ENCODE assay signal across 8 cellular contexts in the genomic region with DNA sequence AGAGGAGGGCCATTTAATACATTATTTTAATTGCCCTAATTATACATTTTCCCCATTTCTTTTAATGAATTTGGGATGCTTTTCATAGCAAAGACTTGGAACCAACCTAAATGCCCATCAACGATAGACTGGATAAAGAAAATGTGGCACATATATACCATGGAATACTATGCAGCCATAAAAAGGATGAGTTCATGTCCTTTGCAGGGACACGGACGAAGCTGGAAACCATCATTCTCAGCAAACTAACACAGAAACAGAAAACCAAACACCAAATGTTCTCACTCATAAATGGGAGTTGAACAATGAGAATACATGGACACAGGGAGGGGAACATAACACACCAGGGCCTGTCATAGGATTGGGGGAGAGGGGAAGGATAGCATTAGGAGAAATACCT.
DNase-seq lines count a peak whose midpoint lies in the region; ATAC-seq and TF ChIP-seq lines count a peak whose summit lies in the region.
"Not testable (repeated sequence)": the region's sequence is repeated elsewhere in the genome, so short reads cannot be mapped to it uniquely, and the experiment has no call there.

No MANE protein-coding gene starts in this region.

- CTCF ChIA-PET in CD8-positive, alpha-beta T cell (lab: Charles Lee), result interaction anchor here (0.7 kb wide), 1 partner anchor 50 kb away, joined by 3 read pairs; no protein-coding TSS in a partner anchor
- CTCF ChIA-PET in HEK293 (lab: Yijun Ruan, JAX); activated CD4-positive, alpha-beta T cell treated with anti-CD3 and anti-CD28 coated beads, Interleukin-2, amount 10 ng/mL, durations not matched to agents 7 days and 5 days (lab: Charles Lee); naive thymus-derived CD4-positive, alpha-beta T cell (lab: Charles Lee): not testable (repeated sequence)

- H3K4me3 ChIP-seq in CD8-positive, alpha-beta T cell (ENCODE audit: low read depth, low read length); HEK293 (ENCODE audit: low read depth, low read length); naive thymus-derived CD4-positive, alpha-beta T cell (ENCODE audit: low read length): not testable (repeated sequence)

- not testable (repeated sequence) for H3K4me1 ChIP-seq in CD8-positive, alpha-beta T cell (ENCODE audit: insufficient read depth, low read length); HEK293 (ENCODE audit: control insufficient read depth, insufficient read depth, low read length); naive thymus-derived CD4-positive, alpha-beta T cell (ENCODE audit: control insufficient read depth in 2 of 2, insufficient read depth in 2 of 2, low read length in 2 of 2)

- not testable (repeated sequence) for H3K27ac ChIP-seq in CD8-positive, alpha-beta T cell (ENCODE audit: low read depth, low read length); HEK293 (ENCODE audit: extremely low read depth, low read depth, low read length); naive thymus-derived CD4-positive, alpha-beta T cell (ENCODE audit: low read depth, low read length)

- not testable (repeated sequence) for H3K9me3 Mint-ChIP-seq in CD8-positive, alpha-beta T cell; activated CD4-positive, alpha-beta T cell treated with anti-CD3 and anti-CD28 coated beads, Interleukin-2, amount 10 ng/mL, durations not matched to agents 7 days and 5 days; activated T-helper 1 cell treated with anti-CD3 and anti-CD28 coated beads, Interleukin-12 subunit alpha, Interleukin-12 subunit beta, Interleukin-2, Interleukin-4 antibody, amounts not matched to agents 30 ng/mL and 10 ng/mL and 1 ng/mL, durations not matched to agents 14 hours and 24 hours and 36 hours; activated naive CD8-positive, alpha-beta T cell (ENCODE audit: low read depth); central memory CD8-positive, alpha-beta T cell; naive thymus-derived CD4-positive, alpha-beta T cell; stimulated activated naive CD8-positive, alpha-beta T cell treated with anti-CD3 and anti-CD28 coated beads, Interleukin-15, Interleukin-2, amounts not matched to agents 100 ng/mL and 50 ng/mL, for 24 hours

- H3K9me3 ChIP-seq in CD8-positive, alpha-beta T cell (ENCODE audit: low read length); HEK293 (ENCODE audit: control insufficient read depth, insufficient read depth, low read depth, low read length); naive thymus-derived CD4-positive, alpha-beta T cell (ENCODE audit: control insufficient read depth in 2 of 3, low read length in 3 of 3): not testable (repeated sequence)

- DNase-seq in CD8-positive, alpha-beta T cell; activated CD4-positive, alpha-beta T cell treated with anti-CD3 and anti-CD28 coated beads, Interleukin-2, amount 10 ng/mL, durations not matched to agents 7 days and 5 days; activated T-helper 1 cell treated with anti-CD3 and anti-CD28 coated beads, Interleukin-12 subunit alpha, Interleukin-12 subunit beta, Interleukin-2, Interleukin-4 antibody, amounts not matched to agents 30 ng/mL and 10 ng/mL and 1 ng/mL, durations not matched to agents 14 hours and 24 hours and 36 hours (ENCODE audit: low spot score); central memory CD8-positive, alpha-beta T cell (ENCODE audit: low spot score in 2 of 2); naive thymus-derived CD4-positive, alpha-beta T cell: not testable (repeated sequence)

- H3K4me3 Mint-ChIP-seq in CD8-positive, alpha-beta T cell, result peak overlapping the region; percentile 58
- peak overlapping the region; percentile 48 for H3K4me3 Mint-ChIP-seq in activated CD4-positive, alpha-beta T cell treated with anti-CD3 and anti-CD28 coated beads, Interleukin-2, amount 10 ng/mL, durations not matched to agents 7 days and 5 days
- H3K4me3 Mint-ChIP-seq in activated T-helper 1 cell treated with anti-CD3 and anti-CD28 coated beads, Interleukin-12 subunit alpha, Interleukin-12 subunit beta, Interleukin-2, Interleukin-4 antibody, amounts not matched to agents 30 ng/mL and 10 ng/mL and 1 ng/mL, durations not matched to agents 14 hours and 24 hours and 36 hours, result peak overlapping the region; percentile 17
- peak overlapping the region; percentile 80 for H3K4me3 Mint-ChIP-seq in activated naive CD8-positive, alpha-beta T cell
- peak overlapping the region; percentile 33 for H3K4me3 Mint-ChIP-seq in central memory CD8-positive, alpha-beta T cell
- H3K4me3 Mint-ChIP-seq in naive thymus-derived CD4-positive, alpha-beta T cell, result peak overlapping the region in 9 of 10 donors; percentile 21 to 81 (median 68)
- H3K4me3 Mint-ChIP-seq in stimulated activated naive CD8-positive, alpha-beta T cell treated with anti-CD3 and anti-CD28 coated beads, Interleukin-15, Interleukin-2, amounts not matched to agents 100 ng/mL and 50 ng/mL, for 24 hours, result peak overlapping the region; percentile 15

- peak overlapping the region; percentile 63 for H3K27ac Mint-ChIP-seq in CD8-positive, alpha-beta T cell
- peak overlapping the region; percentile 48 for H3K27ac Mint-ChIP-seq in activated CD4-positive, alpha-beta T cell treated with anti-CD3 and anti-CD28 coated beads, Interleukin-2, amount 10 ng/mL, durations not matched to agents 7 days and 5 days
- H3K27ac Mint-ChIP-seq in activated T-helper 1 cell treated with anti-CD3 and anti-CD28 coated beads, Interleukin-12 subunit alpha, Interleukin-12 subunit beta, Interleukin-2, Interleukin-4 antibody, amounts not matched to agents 30 ng/mL and 10 ng/mL and 1 ng/mL, durations not matched to agents 14 hours and 24 hours and 36 hours; activated naive CD8-positive, alpha-beta T cell; central memory CD8-positive, alpha-beta T cell (ENCODE audit: low read depth); stimulated activated naive CD8-positive, alpha-beta T cell treated with anti-CD3 and anti-CD28 coated beads, Interleukin-15, Interleukin-2, amounts not matched to agents 100 ng/mL and 50 ng/mL, for 24 hours: not testable (repeated sequence)
- H3K27ac Mint-ChIP-seq in naive thymus-derived CD4-positive, alpha-beta T cell, result peak overlapping the region in 8 of 9 donors; percentile 7 to 92 (median 58)

- not testable (repeated sequence) for ATAC-seq in CD8-positive, alpha-beta T cell; central memory CD8-positive, alpha-beta T cell (replicated peaks; ENCODE audit: extremely low read depth, poor library complexity, severe bottlenecking); naive thymus-derived CD4-positive, alpha-beta T cell

- intact Hi-C loops in CD8-positive, alpha-beta T cell (cut with DNase I, micrococcal nuclease), result loop anchor here in 1 of 2 experiments (5.0 kb wide), 1 partner anchor 316 kb away; a partner anchor contains a TSS
- intact Hi-C loops in activated T-helper 1 cell treated with anti-CD3 and anti-CD28 coated beads, Interleukin-12 subunit alpha, Interleukin-12 subunit beta, Interleukin-2, Interleukin-4 antibody, amounts not matched to agents 30 ng/mL and 10 ng/mL and 1 ng/mL, durations not matched to agents 14 hours and 24 hours and 36 hours (cut with micrococcal nuclease), result not testable (repeated sequence)
- intact Hi-C loops in naive thymus-derived CD4-positive, alpha-beta T cell (cut with micrococcal nuclease), result loop anchor here (1.0 to 10.0 kb wide), 5 partner anchors 96 to 317 kb away; a partner anchor contains a TSS

- not testable (repeated sequence) for H3K36me3 ChIP-seq in CD8-positive, alpha-beta T cell (ENCODE audit: insufficient read depth, low read length); HEK293 (ENCODE audit: control insufficient read depth in 2 of 2, insufficient read depth in 1 of 2, low read length in 2 of 2); naive thymus-derived CD4-positive, alpha-beta T cell (ENCODE audit: control insufficient read depth in 2 of 3, insufficient read depth in 3 of 3, low read length in 3 of 3)

- not testable (repeated sequence) for H3K27me3 ChIP-seq in CD8-positive, alpha-beta T cell (ENCODE audit: insufficient read depth, low read length); naive thymus-derived CD4-positive, alpha-beta T cell (ENCODE audit: control insufficient read depth in 2 of 2, insufficient read depth in 2 of 2, low read length in 2 of 2)

- not testable (repeated sequence) for H3K27me3 Mint-ChIP-seq in CD8-positive, alpha-beta T cell (ENCODE audit: low read depth); activated CD4-positive, alpha-beta T cell treated with anti-CD3 and anti-CD28 coated beads, Interleukin-2, amount 10 ng/mL, durations not matched to agents 7 days and 5 days; activated T-helper 1 cell treated with anti-CD3 and anti-CD28 coated beads, Interleukin-12 subunit alpha, Interleukin-12 subunit beta, Interleukin-2, Interleukin-4 antibody, amounts not matched to agents 30 ng/mL and 10 ng/mL and 1 ng/mL, durations not matched to agents 14 hours and 24 hours and 36 hours (ENCODE audit: insufficient read depth); activated naive CD8-positive, alpha-beta T cell; central memory CD8-positive, alpha-beta T cell; naive thymus-derived CD4-positive, alpha-beta T cell; stimulated activated naive CD8-positive, alpha-beta T cell treated with anti-CD3 and anti-CD28 coated beads, Interleukin-15, Interleukin-2, amounts not matched to agents 100 ng/mL and 50 ng/mL, for 24 hours

- not testable (repeated sequence) for H3K36me3 Mint-ChIP-seq in CD8-positive, alpha-beta T cell; activated CD4-positive, alpha-beta T cell treated with anti-CD3 and anti-CD28 coated beads, Interleukin-2, amount 10 ng/mL, durations not matched to agents 7 days and 5 days (ENCODE audit: low read depth); activated T-helper 1 cell treated with anti-CD3 and anti-CD28 coated beads, Interleukin-12 subunit alpha, Interleukin-12 subunit beta, Interleukin-2, Interleukin-4 antibody, amounts not matched to agents 30 ng/mL and 10 ng/mL and 1 ng/mL, durations not matched to agents 14 hours and 24 hours and 36 hours (ENCODE audit: low read depth); activated naive CD8-positive, alpha-beta T cell; central memory CD8-positive, alpha-beta T cell (ENCODE audit: insufficient read depth); naive thymus-derived CD4-positive, alpha-beta T cell; stimulated activated naive CD8-positive, alpha-beta T cell treated with anti-CD3 and anti-CD28 coated beads, Interleukin-15, Interleukin-2, amounts not matched to agents 100 ng/mL and 50 ng/mL, for 24 hours (ENCODE audit: low read depth)

- TF ChIP-seq CTCF in CD8-positive, alpha-beta T cell (IDR thresholded peaks at IDR 0.05); HEK293 (tag by site-specific recombination; IDR thresholded peaks at IDR 0.05): not testable (repeated sequence)

- H3K4me1 Mint-ChIP-seq in CD8-positive, alpha-beta T cell (ENCODE audit: low read depth), result peaks cover 12% of the 10 kb centered on the region
- H3K4me1 Mint-ChIP-seq in activated CD4-positive, alpha-beta T cell treated with anti-CD3 and anti-CD28 coated beads, Interleukin-2, amount 10 ng/mL, durations not matched to agents 7 days and 5 days; activated T-helper 1 cell treated with anti-CD3 and anti-CD28 coated beads, Interleukin-12 subunit alpha, Interleukin-12 subunit beta, Interleukin-2, Interleukin-4 antibody, amounts not matched to agents 30 ng/mL and 10 ng/mL and 1 ng/mL, durations not matched to agents 14 hours and 24 hours and 36 hours (ENCODE audit: low read depth); central memory CD8-positive, alpha-beta T cell; stimulated activated naive CD8-positive, alpha-beta T cell treated with anti-CD3 and anti-CD28 coated beads, Interleukin-15, Interleukin-2, amounts not matched to agents 100 ng/mL and 50 ng/mL, for 24 hours (ENCODE audit: low read depth): not testable (repeated sequence)
- peaks cover 13% of the 10 kb centered on the region for H3K4me1 Mint-ChIP-seq in activated naive CD8-positive, alpha-beta T cell (ENCODE audit: low read depth)
- H3K4me1 Mint-ChIP-seq in naive thymus-derived CD4-positive, alpha-beta T cell, result peaks cover 0 to 21% (median 5%) of the 10 kb centered on the region in 7 donors

- POLR2A ChIA-PET in CD8-positive, alpha-beta T cell (lab: Charles Lee); HEK293 (lab: Yijun Ruan, JAX); activated CD4-positive, alpha-beta T cell treated with anti-CD3 and anti-CD28 coated beads, Interleukin-2, amount 10 ng/mL, durations not matched to agents 7 days and 5 days (lab: Charles Lee); naive thymus-derived CD4-positive, alpha-beta T cell (lab: Charles Lee): not testable (repeated sequence)

Comparison
In these comparisons a context has a peak if more than half of its experiments do, and no peak if none do; other contexts are left out.
1. H3K4me3 Mint-ChIP-seq: peak in every context shown above with its lines; median percentile 80 in activated naive CD8-positive, alpha-beta T cell; 68 in naive thymus-derived CD4-positive, alpha-beta T cell; 58 in CD8-positive, alpha-beta T cell; 48 in activated CD4-positive, alpha-beta T cell treated with anti-CD3 and anti-CD28 coated beads, Interleukin-2, amount 10 ng/mL, durations not matched to agents 7 days and 5 days; 33 in central memory CD8-positive, alpha-beta T cell; 17 in activated T-helper 1 cell treated with anti-CD3 and anti-CD28 coated beads, Interleukin-12 subunit alpha, Interleukin-12 subunit beta, Interleukin-2, Interleukin-4 antibody, amounts not matched to agents 30 ng/mL and 10 ng/mL and 1 ng/mL, durations not matched to agents 14 hours and 24 hours and 36 hours; 15 in stimulated activated naive CD8-positive, alpha-beta T cell treated with anti-CD3 and anti-CD28 coated beads, Interleukin-15, Interleukin-2, amounts not matched to agents 100 ng/mL and 50 ng/mL, for 24 hours.